In genomic region chr13:92838786-92839185, GRCh38 we compare ENCODE assay signal across 13 cellular contexts.
DNase-seq lines count a peak whose midpoint lies in the region; ATAC-seq, FAIRE-seq and TF ChIP-seq lines count a peak whose summit lies in the region.
"Had no signal": no experiment of that assay in that cellular context is flagged by ENCODE, and none has a peak within 500 bp of the region (broad histone marks: within the 10 kb centered on the region; RNA-seq: fewer than 3 reads in every experiment).

No MANE protein-coding gene starts in this region.

- POLR2A ChIA-PET in RWPE1 (lab: Yijun Ruan, JAX; ENCODE audit: low non-redundant PET) = no interaction called here

- CTCF ChIA-PET in RWPE1 (lab: Yijun Ruan, JAX) = no interaction called here

- H3K27me3 ChIP-seq in foreskin keratinocyte (no peaks in the 10 kb centered on the region), right atrium auricular region (no peaks in the 10 kb centered on the region), H7 (ENCODE audit: control insufficient read depth, insufficient read depth, low read length) (no peaks in the 10 kb centered on the region), small intestine (ENCODE audit: control insufficient read depth in 2 of 2, insufficient read depth in 2 of 2, low read length in 2 of 2) (no peaks in the 10 kb centered on the region)
- H3K27me3 ChIP-seq: BLaER1 treated with 17β-estradiol and CSF1 and Interleukin-3, amounts not matched to agents 10 nM and 100 nM; cardiac muscle cell had no signal

- DNase-seq in AG09309 (ENCODE audit: low read depth) (peak; percentile 50), HCEC 1CT (peak; percentile 97), RWPE1 (ENCODE audit: low spot score) (peak; percentile 13), foreskin keratinocyte (peak; percentile 77 to 88), right atrium auricular region (ENCODE audit: low spot score) (no peak), H7 (no peak), small intestine (no peak)
- DNase-seq: glutamatergic neuron; NCI-H446 treated with DMSO at 0.1 percent for 48 hours; stimulated activated naive CD8-positive, alpha-beta T cell treated with anti-CD3 and anti-CD28 coated beads, Interleukin-15, amount 100 ng/mL, for 72 hours had no signal

- FAIRE-seq in small intestine (lab: Jason Lieb, UNC) = no peak

- no peaks in the 10 kb centered on the region for H3K4me1 ChIP-seq in foreskin keratinocyte
- H3K4me1 ChIP-seq in right atrium auricular region = no peaks in the 10 kb centered on the region
- H3K4me1 ChIP-seq in small intestine (ENCODE audit: control insufficient read depth in 2 of 2, insufficient read depth in 1 of 2, low read depth in 1 of 2, low read length in 1 of 2) = no peaks in the 10 kb centered on the region

- H3K27ac ChIP-seq in RWPE1 (no peak overlapping the region), foreskin keratinocyte (no peak overlapping the region), right atrium auricular region (no peak overlapping the region), small intestine (ENCODE audit: low read depth in 1 of 2, low read length in 1 of 2) (no peak overlapping the region)
- H3K27ac ChIP-seq: BLaER1 treated with 17β-estradiol and CSF1 and Interleukin-3, amounts not matched to agents 10 nM and 100 nM; cardiac muscle cell had no signal

- H3K4me3 ChIP-seq in AG09309 (ENCODE audit: control insufficient read depth, low read depth, low read length) (no peak overlapping the region), right atrium auricular region (no peak overlapping the region), H7 (ENCODE audit: insufficient read depth, low read depth, low read length) (no peak overlapping the region), small intestine (ENCODE audit: low read depth in 1 of 2, low read length in 2 of 2) (no peak overlapping the region)
- H3K4me3 ChIP-seq: BLaER1 treated with 17β-estradiol and CSF1 and Interleukin-3, amounts not matched to agents 10 nM and 100 nM; cardiac muscle cell had no signal

- H3K36me3 ChIP-seq in right atrium auricular region (no peaks in the 10 kb centered on the region), H7 (replicated peaks; ENCODE audit: control insufficient read depth, insufficient read depth, low read length) (no peaks in the 10 kb centered on the region), small intestine (ENCODE audit: control insufficient read depth in 2 of 2, insufficient read depth in 2 of 2, low read length in 2 of 2) (no peaks in the 10 kb centered on the region)
- H3K36me3 ChIP-seq: BLaER1 treated with 17β-estradiol and CSF1 and Interleukin-3, amounts not matched to agents 10 nM and 100 nM; cardiac muscle cell had no signal

- 77 to 89% (median 79%) methylated on average over 3 of the region's 3 CpGs for WGBS in small intestine, 3 donors

- ATAC-seq in foreskin keratinocyte (no peak), GM19455 (IDR thresholded peaks at IDR 0.05; ENCODE audit: unreplicated experiment) (no peak)
- ATAC-seq: stimulated activated naive CD8-positive, alpha-beta T cell treated with anti-CD3 and anti-CD28 coated beads, Interleukin-15, amount 100 ng/mL, for 72 hours had no signal

- TF ChIP-seq CTCF in AG09309 (IDR thresholded peaks at IDR 0.05; ENCODE audit: control insufficient read depth, insufficient read depth, low read depth, low read length, missing control alignments) (no peak), RWPE1 (conservative IDR thresholded peaks at IDR 0.05; ENCODE audit: low read depth) (no peak), foreskin keratinocyte (conservative IDR thresholded peaks at IDR 0.05) (no peak), right atrium auricular region (IDR thresholded peaks at IDR 0.05) (no peak)

- peaks cover 0 to 8% of the 10 kb centered on the region in 2 donors for H3K9me3 ChIP-seq in right atrium auricular region
- no peaks in the 10 kb centered on the region for H3K9me3 ChIP-seq in small intestine (ENCODE audit: control insufficient read depth, low read depth)

Comparison
In these comparisons a context has a peak if more than half of its experiments do, and no peak if none do; other contexts are left out.
1. DNase-seq: peak in AG09309 (single experiment), HCEC 1CT (single experiment), RWPE1 (single experiment) and foreskin keratinocyte (2 of 2); none in right atrium auricular region (single experiment), H7 (single experiment) and small intestine (single experiment).